ENCODE assay signal across 8 cellular contexts in genomic region chr10:74176380-74177139, GRCh38. TPM values are rescaled to one million over a fixed set of nuclear protein-coding genes. Genes with fewer than 3 reads are reported as not detected.
DNase-seq lines count a peak whose midpoint lies in the region; ATAC-seq, FAIRE-seq and TF ChIP-seq lines count a peak whose summit lies in the region.

No MANE protein-coding gene starts in this region.

- peak overlapping the region; percentile 3 for H3K27ac ChIP-seq in adipose tissue (ENCODE audit: low read depth, low read length)
- H3K27ac ChIP-seq in heart left ventricle, result peak overlapping the region; percentile 11 to 90 (median 82)

- peaks cover 0 to 31% (median 10%) of the 10 kb centered on the region in 12 donors for H3K4me1 ChIP-seq in heart left ventricle

- peaks cover 3% of the 10 kb centered on the region for H3K36me3 Mint-ChIP-seq in type B pancreatic cell

- H3K9me3 ChIP-seq in heart left ventricle, result no peaks in the 10 kb centered on the region

- H3K9me3 Mint-ChIP-seq in type B pancreatic cell, result no peaks in the 10 kb centered on the region

- ATAC-seq in HG02840 (IDR thresholded peaks at IDR 0.05; ENCODE audit: low FRiP score, unreplicated experiment) (peak; percentile 87), heart left ventricle (peak; percentile 94 to 99 (median 98))

- peak; percentile 95 for FAIRE-seq in GM12892 (lab: Jason Lieb, UNC)

- H3K27me3 Mint-ChIP-seq in type B pancreatic cell, result no peaks in the 10 kb centered on the region

- peaks cover 11% of the 10 kb centered on the region for H3K4me1 Mint-ChIP-seq in type B pancreatic cell (ENCODE audit: unreplicated experiment)

- DNase-seq in GM12892 (ENCODE audit: insufficient read length), result peak; percentile 83
- DNase-seq in NCI-H1436 (lab: John Stamatoyannopoulos, UW), result peak; percentile 93
- DNase-seq in SW480 (ENCODE audit: low spot score), result peak; percentile 97
- DNase-seq in heart left ventricle, result peak; percentile 89 to 96 (median 95)
- peak; percentile 90 for DNase-seq in pons (ENCODE audit: low spot score)
- DNase-seq in type B pancreatic cell (ENCODE audit: extremely low spot score, unreplicated experiment), result peak; percentile 93

- H3K27me3 ChIP-seq in heart left ventricle, result no peaks in the 10 kb centered on the region

- 0% methylated on average over 69 to 72 of the region's 72 CpGs for whole genome bisulfite sequencing in adipose tissue, 3 donors
- WGBS in heart left ventricle, 4 donors, result 0 to 2% (median 0%) methylated on average over 19 to 72 of the region's 72 CpGs

- peak overlapping the region; percentile 97 for H3K27ac Mint-ChIP-seq in type B pancreatic cell

- TF ChIP-seq POLR2A in GM12892 (IDR thresholded peaks at IDR 0.05; ENCODE audit: low read depth, low read length) (peak; percentile 94), heart left ventricle (IDR thresholded peaks at IDR 0.05) (peak in 1 of 2 donors; percentile 65)

- H3K4me3 ChIP-seq in heart left ventricle, result peak overlapping the region; percentile 45 to 96 (median 73)

- intact Hi-C loops in heart left ventricle (cut with DNase I), result loop anchor here in 1 of 10 donors (1.0 kb wide), 1 partner anchor 25 kb away; the partner anchor contains the start of gene ADK

- H3K4me3 Mint-ChIP-seq in type B pancreatic cell, result peak overlapping the region; percentile 93

- no peaks in the 10 kb centered on the region for H3K36me3 ChIP-seq in heart left ventricle

- TF ChIP-seq CTCF in heart left ventricle (IDR thresholded peaks at IDR 0.05) (peak in 1 of 12 donors; percentile 30), type B pancreatic cell (conservative IDR thresholded peaks at IDR 0.05) (no peak)

RNA-seq across cellular contexts. Expression of gene ADK, which starts 25.5 kb away (rescaled TPM):
- polyA plus RNA-seq in GM12892 (2012; ENCODE audit: missing spikeins), result 77.4 TPM
- polyA plus RNA-seq in adipose tissue (10 to 100 TPM; 10.9 to 28.3 (median 17.9) TPM), heart left ventricle (10 to 100 TPM; 20.8 to 55.5 TPM)
- total RNA-seq in heart left ventricle (10 to 100 TPM; 22.7 to 46.2 (median 39.8) TPM), type B pancreatic cell (ENCODE audit: low replicate concordance) (23.1 and 28.5 TPM in 2 replicates)

RNA-seq across cellular contexts. Expression of gene AP3M1, which starts 25.9 kb away (rescaled TPM):
- polyA plus RNA-seq in GM12892 (2012; ENCODE audit: missing spikeins), result 41.2 TPM
- polyA plus RNA-seq in adipose tissue (10 to 100 TPM; 11.2 to 20.2 (median 13.2) TPM), heart left ventricle (10 to 100 TPM in 1 of 2 donors, 1 to 10 TPM in 1; 7.8 to 33.4 TPM)
- total RNA-seq in heart left ventricle (10 to 100 TPM; 23.2 to 37.0 (median 30.5) TPM), type B pancreatic cell (ENCODE audit: low replicate concordance) (41.9 and 48.0 TPM in 2 replicates)

Comparison
In these comparisons a context has a peak if more than half of its experiments do, and no peak if none do; other contexts are left out.
1. Peak in every context shown above with its lines: DNase-seq, ATAC-seq, H3K4me3 ChIP-seq and H3K27ac ChIP-seq.